Comparison of ENCODE assay signal across 8 cellular contexts in genomic region chr17:32659419-32659842, GRCh38.
DNase-seq lines count a peak whose midpoint lies in the region; ATAC-seq and TF ChIP-seq lines count a peak whose summit lies in the region.

No MANE protein-coding gene starts in this region.

- H3K9me3 ChIP-seq in Peyer's patch (no peaks in the 10 kb centered on the region), gastroesophageal sphincter (no peaks in the 10 kb centered on the region), ovary (no peaks in the 10 kb centered on the region), tibial artery (no peaks in the 10 kb centered on the region)

- no peak for ATAC-seq in gastroesophageal sphincter
- ATAC-seq in GM18868 (IDR thresholded peaks at IDR 0.05; ENCODE audit: unreplicated experiment) = no peak

- H3K27me3 ChIP-seq in Peyer's patch (no peaks in the 10 kb centered on the region), gastroesophageal sphincter (no peaks in the 10 kb centered on the region), ovary (no peaks in the 10 kb centered on the region), tibial artery (no peaks in the 10 kb centered on the region)

- 23 to 37% methylated on average over 5 of the region's 5 CpGs for WGBS in gastroesophageal sphincter (ENCODE audit: low coverage in 1 of 2), 2 donors
- WGBS in ovary, 3 donors = 34 to 41% (median 35%) methylated on average over 5 of the region's 5 CpGs

- H3K27ac ChIP-seq in Peyer's patch = no peak overlapping the region
- no peak overlapping the region for H3K27ac ChIP-seq in gastroesophageal sphincter
- H3K27ac ChIP-seq in ovary = peak overlapping the region in 1 of 2 donors; percentile 0
- H3K27ac ChIP-seq in tibial artery = no peak overlapping the region

- H3K4me1 ChIP-seq in Peyer's patch (no peaks in the 10 kb centered on the region), gastroesophageal sphincter (peaks cover 0 to 15% (median 0%) of the 10 kb centered on the region in 3 donors), ovary (ENCODE audit: insufficient read depth) (peaks cover 16% of the 10 kb centered on the region), tibial artery (peaks cover 0 to 35% (median 16%) of the 10 kb centered on the region in 4 donors)

- intact Hi-C loops in ovary (cut with DNase I) = no loop called here
- intact Hi-C loops in tibial artery (cut with DNase I; ENCODE audit: low total_unique reads) = no loop called here

- no peak overlapping the region for H3K4me3 ChIP-seq in Jurkat, Clone E6-1 (ENCODE audit: low read length)
- no peak overlapping the region for H3K4me3 ChIP-seq in Peyer's patch
- no peak overlapping the region for H3K4me3 ChIP-seq in gastroesophageal sphincter
- no peak overlapping the region for H3K4me3 ChIP-seq in ovary
- no peak overlapping the region for H3K4me3 ChIP-seq in tibial artery

- TF ChIP-seq CTCF in Peyer's patch (IDR thresholded peaks at IDR 0.05) = peak; percentile 83 to 91 (median 84)
- peak; percentile 67 to 86 (median 75) for TF ChIP-seq CTCF in gastroesophageal sphincter (IDR thresholded peaks at IDR 0.05)
- peak; percentile 49 to 75 (median 68) for TF ChIP-seq CTCF in ovary (IDR thresholded peaks at IDR 0.05)
- peak; percentile 90 to 95 for TF ChIP-seq CTCF in tibial artery (IDR thresholded peaks at IDR 0.05)

- TF ChIP-seq EP300 in gastroesophageal sphincter (IDR thresholded peaks at IDR 0.05) (no peak), ovary (IDR thresholded peaks at IDR 0.05) (no peak)

- TF ChIP-seq POLR2A in Peyer's patch (IDR thresholded peaks at IDR 0.05) = no peak
- no peak for TF ChIP-seq POLR2A in gastroesophageal sphincter (IDR thresholded peaks at IDR 0.05)
- TF ChIP-seq POLR2A in ovary (IDR thresholded peaks at IDR 0.05) = no peak

- in situ Hi-C loops in Caki2 (cut with HindIII; ENCODE audit: low pct_unique_long_range_greater_than_20kb, low sequenced_read_pairs) = no loop called here

- DNase-seq in Caki2 (ENCODE audit: low read depth) (peak; percentile 51), Peyer's patch (peak; percentile 53 to 86 (median 70)), ovary (peak; percentile 44 to 74 (median 70)), tibial artery (peak; percentile 77 to 86)
- DNase-seq in Jurkat, Clone E6-1 (ENCODE audit: low read depth, low spot score) = peak; percentile 73
- DNase-seq in activated effector memory CD4-positive, alpha-beta T cell treated with anti-CD3 and anti-CD28 coated beads, Interleukin-2, amount 50 U/mL, for 16 hours = peak; percentile 86

- peaks cover 0 to 26% (median 0%) of the 10 kb centered on the region in 3 donors for H3K36me3 ChIP-seq in Peyer's patch
- H3K36me3 ChIP-seq in gastroesophageal sphincter = peaks cover 0 to 6% of the 10 kb centered on the region in 2 donors
- H3K36me3 ChIP-seq in ovary = no peaks in the 10 kb centered on the region
- H3K36me3 ChIP-seq in tibial artery = peaks cover 5 to 41% (median 18%) of the 10 kb centered on the region in 3 donors
